Comparison of ENCODE assay signal across 1 cellular context in the genomic region with DNA sequence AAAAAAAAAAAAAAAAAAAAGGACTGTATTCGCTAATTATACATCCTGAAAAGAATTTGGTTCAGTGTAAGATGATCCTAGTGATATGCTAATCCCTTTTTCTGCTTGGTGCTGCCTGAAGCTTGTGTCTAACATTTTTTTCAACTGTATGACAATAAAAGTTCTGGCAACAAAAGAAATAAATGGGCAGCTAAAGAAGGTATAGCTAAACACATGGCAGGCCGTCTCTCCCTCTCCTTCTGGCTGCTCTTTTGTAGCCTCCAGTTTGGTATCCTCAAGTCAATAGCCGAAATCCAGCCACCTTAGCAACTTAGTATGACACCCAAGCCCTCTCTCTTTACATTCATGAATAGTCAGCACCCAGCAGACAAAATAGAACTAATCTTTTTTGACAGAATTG.
TF ChIP-seq lines count a peak whose summit lies in the region.

No MANE protein-coding gene starts in this region.

TF ChIP-seq in GM23338, 12 proteins besides CTCF, POLR2A, EP300 and RAD21 (continued from another document):
- no peak for TF ChIP-seq ZNF462 (CRISPR knock-in tag; IDR thresholded peaks at IDR 0.05)
- TF ChIP-seq CREB1 (CRISPR knock-in tag; IDR thresholded peaks at IDR 0.05; ENCODE audit: low read depth) = no peak
- no peak for TF ChIP-seq JUNB (IDR thresholded peaks at IDR 0.05; ENCODE audit: unreplicated experiment)
- TF ChIP-seq POLR2AphosphoS5 (IDR thresholded peaks at IDR 0.05; ENCODE audit: low read depth) = no peak
- no peak for TF ChIP-seq NANOG (IDR thresholded peaks at IDR 0.05; ENCODE audit: borderline replicate concordance)
- TF ChIP-seq EZH2phosphoT487 (IDR thresholded peaks at IDR 0.05; ENCODE audit: unreplicated experiment) = no peak
- TF ChIP-seq EZH2 (IDR thresholded peaks at IDR 0.05; ENCODE audit: low read depth, unreplicated experiment) = no peak
- no peak for TF ChIP-seq STAT1 (IDR thresholded peaks at IDR 0.05; ENCODE audit: unreplicated experiment)
- TF ChIP-seq ZNF331 (CRISPR knock-in tag; IDR thresholded peaks at IDR 0.05; ENCODE audit: low read depth) = no peak
- TF ChIP-seq, protein P1, sequence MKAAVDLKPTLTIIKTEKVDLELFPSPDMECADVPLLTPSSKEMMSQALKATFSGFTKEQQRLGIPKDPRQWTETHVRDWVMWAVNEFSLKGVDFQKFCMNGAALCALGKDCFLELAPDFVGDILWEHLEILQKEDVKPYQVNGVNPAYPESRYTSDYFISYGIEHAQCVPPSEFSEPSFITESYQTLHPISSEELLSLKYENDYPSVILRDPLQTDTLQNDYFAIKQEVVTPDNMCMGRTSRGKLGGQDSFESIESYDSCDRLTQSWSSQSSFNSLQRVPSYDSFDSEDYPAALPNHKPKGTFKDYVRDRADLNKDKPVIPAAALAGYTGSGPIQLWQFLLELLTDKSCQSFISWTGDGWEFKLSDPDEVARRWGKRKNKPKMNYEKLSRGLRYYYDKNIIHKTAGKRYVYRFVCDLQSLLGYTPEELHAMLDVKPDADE (IDR thresholded peaks at IDR 0.05) = no peak
- TF ChIP-seq, protein P2, sequence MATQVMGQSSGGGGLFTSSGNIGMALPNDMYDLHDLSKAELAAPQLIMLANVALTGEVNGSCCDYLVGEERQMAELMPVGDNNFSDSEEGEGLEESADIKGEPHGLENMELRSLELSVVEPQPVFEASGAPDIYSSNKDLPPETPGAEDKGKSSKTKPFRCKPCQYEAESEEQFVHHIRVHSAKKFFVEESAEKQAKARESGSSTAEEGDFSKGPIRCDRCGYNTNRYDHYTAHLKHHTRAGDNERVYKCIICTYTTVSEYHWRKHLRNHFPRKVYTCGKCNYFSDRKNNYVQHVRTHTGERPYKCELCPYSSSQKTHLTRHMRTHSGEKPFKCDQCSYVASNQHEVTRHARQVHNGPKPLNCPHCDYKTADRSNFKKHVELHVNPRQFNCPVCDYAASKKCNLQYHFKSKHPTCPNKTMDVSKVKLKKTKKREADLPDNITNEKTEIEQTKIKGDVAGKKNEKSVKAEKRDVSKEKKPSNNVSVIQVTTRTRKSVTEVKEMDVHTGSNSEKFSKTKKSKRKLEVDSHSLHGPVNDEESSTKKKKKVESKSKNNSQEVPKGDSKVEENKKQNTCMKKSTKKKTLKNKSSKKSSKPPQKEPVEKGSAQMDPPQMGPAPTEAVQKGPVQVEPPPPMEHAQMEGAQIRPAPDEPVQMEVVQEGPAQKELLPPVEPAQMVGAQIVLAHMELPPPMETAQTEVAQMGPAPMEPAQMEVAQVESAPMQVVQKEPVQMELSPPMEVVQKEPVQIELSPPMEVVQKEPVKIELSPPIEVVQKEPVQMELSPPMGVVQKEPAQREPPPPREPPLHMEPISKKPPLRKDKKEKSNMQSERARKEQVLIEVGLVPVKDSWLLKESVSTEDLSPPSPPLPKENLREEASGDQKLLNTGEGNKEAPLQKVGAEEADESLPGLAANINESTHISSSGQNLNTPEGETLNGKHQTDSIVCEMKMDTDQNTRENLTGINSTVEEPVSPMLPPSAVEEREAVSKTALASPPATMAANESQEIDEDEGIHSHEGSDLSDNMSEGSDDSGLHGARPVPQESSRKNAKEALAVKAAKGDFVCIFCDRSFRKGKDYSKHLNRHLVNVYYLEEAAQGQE (IDR thresholded peaks at IDR 0.05; ENCODE audit: unreplicated experiment) = no peak
TF ChIP-seq in GM23338: peak in this region for 0.
